In the genomic region with DNA sequence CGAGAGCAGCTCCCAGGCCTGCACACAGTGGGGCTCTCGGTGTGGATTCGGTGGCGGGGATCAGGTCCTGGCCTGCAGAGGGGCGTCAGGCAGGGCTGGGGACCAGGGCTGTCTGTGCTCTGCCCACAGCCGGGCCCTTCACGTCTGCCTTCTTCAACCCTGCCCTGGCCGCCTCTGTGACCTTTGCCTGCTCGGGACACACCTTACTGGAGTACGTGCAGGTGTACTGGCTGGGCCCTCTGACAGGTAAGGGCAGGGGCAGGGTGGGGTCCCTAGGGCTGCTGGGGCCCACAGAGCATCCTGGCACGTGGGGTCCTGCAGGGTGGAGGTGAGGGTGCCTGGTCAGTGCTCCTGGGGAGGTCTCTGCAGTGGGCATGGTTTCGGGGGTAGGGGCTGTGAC, we compare ENCODE assay signal across 5 cellular contexts. TPM values are rescaled to one million over a fixed set of nuclear protein-coding genes. Genes with fewer than 3 reads are reported as not detected.
"Had no signal": no experiment of that assay in that cellular context is flagged by ENCODE, and none has a peak within 500 bp of the region (broad histone marks: within the 10 kb centered on the region; RNA-seq: fewer than 3 reads in every experiment).

No MANE protein-coding gene starts in this region.

RNA-seq across cellular contexts. Expression of gene AQP12A, which starts 2.6 kb away (rescaled TPM):
- total RNA-seq: HepG2, HT-29, HT1080, IMR-90, K562 had no signal

RNA-seq across cellular contexts. Expression of gene AQP12B, which starts 11.6 kb away (rescaled TPM):
- total RNA-seq: HepG2, HT-29, HT1080, IMR-90, K562 had no signal
